Comparison of ENCODE assay signal across 14 cellular contexts in the genomic region with DNA sequence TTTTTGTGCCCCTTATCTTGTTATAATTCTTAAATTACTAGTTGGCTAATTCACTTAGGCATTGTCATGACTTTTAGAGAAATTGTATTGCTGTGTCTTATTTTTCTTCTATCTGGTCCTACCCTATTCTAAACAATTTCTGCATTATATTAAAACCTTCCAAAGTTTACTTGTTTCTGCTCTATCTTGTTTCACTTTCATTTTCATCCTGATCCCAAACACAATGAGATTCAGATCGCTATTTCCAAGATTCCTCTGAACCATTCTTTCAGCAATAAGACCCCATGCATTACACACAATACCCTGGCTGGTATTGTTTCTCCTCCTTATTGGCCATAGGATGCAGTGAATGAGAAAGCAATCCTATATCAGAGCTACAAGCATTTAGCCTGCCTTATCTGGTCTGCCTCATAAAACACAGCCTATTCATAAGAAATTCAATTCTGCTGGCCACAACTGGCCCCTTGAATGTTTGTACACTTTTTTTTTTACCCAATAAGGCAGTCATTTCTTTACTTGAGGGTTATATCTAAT.
DNase-seq lines count a peak whose midpoint lies in the region; ATAC-seq and TF ChIP-seq lines count a peak whose summit lies in the region.
"Had no signal": no experiment of that assay in that cellular context is flagged by ENCODE, and none has a peak within 500 bp of the region (broad histone marks: within the 10 kb centered on the region; RNA-seq: fewer than 3 reads in every experiment).

No MANE protein-coding gene starts in this region.

- intact Hi-C loops in left ventricle myocardium inferior (cut with micrococcal nuclease) (no loop called here), Right ventricle myocardium inferior (cut with DNase I) (no loop called here)

- H2BK120ac ChIP-seq in mesenchymal stem cell (ENCODE audit: low read depth, low read length) = no peak overlapping the region

- H2BK12ac ChIP-seq in mesenchymal stem cell (ENCODE audit: low read length in 2 of 2) = no peak overlapping the region

- H3K9ac ChIP-seq in mesenchymal stem cell (ENCODE audit: low read length) = peak overlapping the region; percentile 83

- H4K8ac ChIP-seq in mesenchymal stem cell (ENCODE audit: low read length) = no peak overlapping the region

- DNase-seq in left ventricle myocardium inferior = no peak
- DNase-seq in Right ventricle myocardium inferior (ENCODE audit: missing footprints) = no peak
- peak; percentile 3 for DNase-seq in astrocyte of the cerebellum (ENCODE audit: low read depth)
- no peak for DNase-seq in mesenchymal stem cell
- no peak for DNase-seq in DMS153 treated with DMSO at 0.1 percent for 48 hours (lab: John Stamatoyannopoulos, UW; ENCODE audit: unreplicated experiment)
- DNase-seq in A172 (ENCODE audit: low spot score) = no peak
- DNase-seq: activated T-cell treated with anti-CD3 and anti-CD28 coated beads, Interleukin-2, amount 50 U/mL, for 24 hours; effector CD4-positive, alpha-beta T cell; NCI-H2107; spleen; stimulated activated naive CD8-positive, alpha-beta T cell treated with anti-CD3 and anti-CD28 coated beads, Interleukin-15, Interleukin-2, amounts not matched to agents 100 U/mL and 50 U/mL, for 24 hours had no signal

- no peak for ATAC-seq in Right ventricle myocardium inferior
- no peak for ATAC-seq in GM19023 (IDR thresholded peaks at IDR 0.05; ENCODE audit: unreplicated experiment)
- no peak for ATAC-seq in GM21526 (IDR thresholded peaks at IDR 0.05; ENCODE audit: low FRiP score, unreplicated experiment)
- ATAC-seq: GM23338; stimulated activated naive CD8-positive, alpha-beta T cell treated with anti-CD3 and anti-CD28 coated beads, Interleukin-15, Interleukin-2, amounts not matched to agents 100 U/mL and 50 U/mL, for 24 hours had no signal

- no peak overlapping the region for H2AK5ac ChIP-seq in mesenchymal stem cell (ENCODE audit: low read length, severe bottlenecking)

- no peak for TF ChIP-seq CTCF in left ventricle myocardium inferior (IDR thresholded peaks at IDR 0.05; ENCODE audit: borderline replicate concordance)
- TF ChIP-seq CTCF in astrocyte of the cerebellum (IDR thresholded peaks at IDR 0.05; ENCODE audit: low read depth, low read length, missing control alignments) = no peak

- no peak overlapping the region for H3K14ac ChIP-seq in mesenchymal stem cell (ENCODE audit: low read length in 2 of 2)

- peak overlapping the region; percentile 4 for H3K4me2 ChIP-seq in mesenchymal stem cell (ENCODE audit: low read length, poor library complexity, severe bottlenecking)
- H3K4me2 ChIP-seq: GM23338 had no signal

- H3K4ac ChIP-seq in mesenchymal stem cell (ENCODE audit: low read depth in 1 of 2, low read length in 2 of 2) = no peak overlapping the region

- H3K27me3 ChIP-seq in left ventricle myocardium inferior (ENCODE audit: low read depth) (peaks cover 34% of the 10 kb centered on the region), mesenchymal stem cell (ENCODE audit: control insufficient read depth in 1 of 2, insufficient read depth in 1 of 2, low read length in 2 of 2) (no peaks in the 10 kb centered on the region)
- H3K27me3 ChIP-seq: spleen had no signal

- no peak overlapping the region for H4K91ac ChIP-seq in mesenchymal stem cell (ENCODE audit: low read length)

- no peak overlapping the region for H2BK15ac ChIP-seq in mesenchymal stem cell (ENCODE audit: low read depth, poor library complexity, severe bottlenecking)

- in situ Hi-C loops in astrocyte of the cerebellum (cut with HindIII; ENCODE audit: low sequenced_read_pairs) = no loop called here

- H2AFZ ChIP-seq in mesenchymal stem cell (ENCODE audit: low read depth, low read length) = no peak overlapping the region
- H2AFZ ChIP-seq: GM23338 had no signal

- 77% methylated on average over 1 of the region's 1 CpG for WGBS in mesenchymal stem cell

- no peaks in the 10 kb centered on the region for H3K79me1 ChIP-seq in mesenchymal stem cell (replicated peaks; ENCODE audit: low read length, poor library complexity, severe bottlenecking)

- H3K23ac ChIP-seq in mesenchymal stem cell (ENCODE audit: low read length in 2 of 2) = no peak overlapping the region

- H3K18ac ChIP-seq in mesenchymal stem cell (ENCODE audit: low read depth in 1 of 2, low read length in 2 of 2) = no peak overlapping the region

- H3K27ac ChIP-seq in left ventricle myocardium inferior (replicated peaks) = no peak overlapping the region
- H3K27ac ChIP-seq in mesenchymal stem cell (ENCODE audit: low read length, poor library complexity, severe bottlenecking) = no peak overlapping the region
- H3K27ac ChIP-seq: spleen had no signal

- peaks cover 12% of the 10 kb centered on the region for H3K9me3 ChIP-seq in left ventricle myocardium inferior (replicated peaks)
- no peaks in the 10 kb centered on the region for H3K9me3 ChIP-seq in mesenchymal stem cell (ENCODE audit: control insufficient read depth, low read length)

- H3K4me3 ChIP-seq in left ventricle myocardium inferior (peak overlapping the region; percentile 40), astrocyte of the cerebellum (ENCODE audit: low read depth, low read length) (peak overlapping the region; percentile 27), mesenchymal stem cell (ENCODE audit: insufficient read depth in 1 of 2, low read depth in 1 of 2, low read length in 2 of 2) (peak overlapping the region in 1 of 2 experiments; percentile 78)
- H3K4me3 ChIP-seq: GM23338 had no signal

- H2BK5ac ChIP-seq in mesenchymal stem cell (ENCODE audit: low read depth, low read length, poor library complexity, severe bottlenecking) = no peak overlapping the region

- H3K36me3 ChIP-seq in left ventricle myocardium inferior (no peaks in the 10 kb centered on the region), mesenchymal stem cell (ENCODE audit: control insufficient read depth in 1 of 2, insufficient read depth in 2 of 2, low read depth in 1 of 2, low read length in 2 of 2) (no peaks in the 10 kb centered on the region)
- H3K36me3 ChIP-seq: spleen had no signal

- H3K4me1 ChIP-seq in left ventricle myocardium inferior (no peaks in the 10 kb centered on the region), mesenchymal stem cell (ENCODE audit: control insufficient read depth, insufficient read depth, low read depth, low read length) (no peaks in the 10 kb centered on the region)
- H3K4me1 ChIP-seq: spleen had no signal
